10 cellular contexts compared by ENCODE assay signal in genomic region chr12:108638141-108638823, GRCh38.
A peak's percentile ranks its signal among the peaks of the same experiment; 100 is the strongest.
DNase-seq lines count a peak whose midpoint lies in the region; ATAC-seq and TF ChIP-seq lines count a peak whose summit lies in the region.
"Had no signal": no experiment of that assay in that cellular context is flagged by ENCODE, and none has a peak within 500 bp of the region (broad histone marks: within the 10 kb centered on the region; RNA-seq: fewer than 3 reads in every experiment).

No MANE protein-coding gene starts in this region.

- H3K4me1 ChIP-seq in HUES48 (ENCODE audit: control insufficient read depth, insufficient read depth, low read length) (peaks cover 42% of the 10 kb centered on the region), adipocyte (ENCODE audit: control insufficient read depth, insufficient read depth, low read length) (peaks cover 56% of the 10 kb centered on the region)

- H3K27me3 ChIP-seq in HUES48 (ENCODE audit: control insufficient read depth, insufficient read depth, low read length) (no peaks in the 10 kb centered on the region), adipocyte (replicated peaks; ENCODE audit: control insufficient read depth, insufficient read depth, low read length) (no peaks in the 10 kb centered on the region)

- peak overlapping the region; percentile 42; the same call in 1 of the 2 replicates for H3K4me3 ChIP-seq in HUES48 (ENCODE audit: low read depth, low read length)
- H3K4me3 ChIP-seq in adipocyte (ENCODE audit: low read length), result no peak overlapping the region

- 0 out of 2 replicates have a peak, but pooled peaks cover 2% of the 10 kb centered on the region for H3K36me3 ChIP-seq in HUES48 (ENCODE audit: control insufficient read depth, insufficient read depth, low read length)
- peaks cover 14% of the 10 kb centered on the region for H3K36me3 ChIP-seq in adipocyte (ENCODE audit: control insufficient read depth, insufficient read depth, low read length, severe bottlenecking)

- H3K9ac ChIP-seq in HUES48 (ENCODE audit: low read depth, low read length) (peak overlapping the region; percentile 46; the same call in 1 of the 2 replicates), adipocyte (ENCODE audit: low read length) (peak overlapping the region; percentile 66)

- peak overlapping the region; percentile 96 for H3K27ac ChIP-seq in HUES48 (ENCODE audit: low read depth, low read length)

- peak overlapping the region; percentile 69 for H3K27ac Mint-ChIP-seq in stimulated activated memory B cell treated with anti-CD40 and anti-IgM and Interleukin-4, amounts not matched to agents 10 μg/mL and 1 μg/mL and 100 μg/mL, for 72 hours
- H3K27ac Mint-ChIP-seq: activated CD4-positive, alpha-beta memory T cell treated with anti-CD3 and anti-CD28 coated beads, Interleukin-2, amount 10 ng/mL, durations not matched to agents 7 days and 5 days had no signal

- peaks cover 88% of the 10 kb centered on the region for H3K4me1 Mint-ChIP-seq in stimulated activated memory B cell treated with anti-CD40 and anti-IgM and Interleukin-4, amounts not matched to agents 10 μg/mL and 1 μg/mL and 100 μg/mL, for 72 hours

- H3K4me3 Mint-ChIP-seq in stimulated activated memory B cell treated with anti-CD40 and anti-IgM and Interleukin-4, amounts not matched to agents 10 μg/mL and 1 μg/mL and 100 μg/mL, for 72 hours, result peak overlapping the region; percentile 33
- H3K4me3 Mint-ChIP-seq: activated CD4-positive, alpha-beta memory T cell treated with anti-CD3 and anti-CD28 coated beads, Interleukin-2, amount 10 ng/mL, durations not matched to agents 7 days and 5 days had no signal

- ATAC-seq in stimulated activated memory B cell treated with anti-CD40 and anti-IgM and Interleukin-4, amounts not matched to agents 10 μg/mL and 1 μg/mL and 100 μg/mL, for 72 hours, result no peak
- ATAC-seq in GM18505 (IDR thresholded peaks at IDR 0.05; ENCODE audit: unreplicated experiment), result no peak
- ATAC-seq in HG03432 (IDR thresholded peaks at IDR 0.05; ENCODE audit: unreplicated experiment), result no peak

- DNase-seq in adipocyte (ENCODE audit: low read depth), result no peak
- DNase-seq in inferior parietal cortex (ENCODE audit: extremely low spot score), result peak; percentile 72
- DNase-seq in NCI-H226, result no peak
- DNase-seq in GM19238 (ENCODE audit: insufficient read length, low spot score), result no peak
- DNase-seq: activated CD4-positive, alpha-beta memory T cell treated with anti-CD3 and anti-CD28 coated beads, Interleukin-2, amount 10 ng/mL, durations not matched to agents 7 days and 5 days; NCI-H1694 had no signal

- no peak for TF ChIP-seq POLR2A in GM18505 (IDR thresholded peaks at IDR 0.05; ENCODE audit: borderline replicate concordance, extremely low read depth, insufficient read depth, insufficient read length)

- H3K36me3 Mint-ChIP-seq in stimulated activated memory B cell treated with anti-CD40 and anti-IgM and Interleukin-4, amounts not matched to agents 10 μg/mL and 1 μg/mL and 100 μg/mL, for 72 hours, result peaks cover 6% of the 10 kb centered on the region

- no peaks in the 10 kb centered on the region for H3K27me3 Mint-ChIP-seq in stimulated activated memory B cell treated with anti-CD40 and anti-IgM and Interleukin-4, amounts not matched to agents 10 μg/mL and 1 μg/mL and 100 μg/mL, for 72 hours
- H3K27me3 Mint-ChIP-seq: activated CD4-positive, alpha-beta memory T cell treated with anti-CD3 and anti-CD28 coated beads, Interleukin-2, amount 10 ng/mL, durations not matched to agents 7 days and 5 days had no signal

- H3K9me3 ChIP-seq in HUES48 (ENCODE audit: control insufficient read depth, insufficient read depth, low read length) (no peaks in the 10 kb centered on the region), adipocyte (ENCODE audit: control insufficient read depth, low read length) (no peaks in the 10 kb centered on the region)

- H3K9me3 Mint-ChIP-seq in stimulated activated memory B cell treated with anti-CD40 and anti-IgM and Interleukin-4, amounts not matched to agents 10 μg/mL and 1 μg/mL and 100 μg/mL, for 72 hours, result no peaks in the 10 kb centered on the region
- H3K9me3 Mint-ChIP-seq: activated CD4-positive, alpha-beta memory T cell treated with anti-CD3 and anti-CD28 coated beads, Interleukin-2, amount 10 ng/mL, durations not matched to agents 7 days and 5 days had no signal
